Comparison of ENCODE assay signal across 1 cellular context in genomic region chr12:13816394-13816793, GRCh38.
TF ChIP-seq lines count a peak whose summit lies in the region.

No MANE protein-coding gene starts in this region.

TF ChIP-seq in WTC11, 78 proteins besides CTCF, POLR2A, EP300 and RAD21 (continued from another document):
- TF ChIP-seq FOXP4 (CRISPR knock-in tag; IDR thresholded peaks at IDR 0.05) (no peak), SOX15 (CRISPR knock-in tag; IDR thresholded peaks at IDR 0.05) (no peak)
